9 cellular contexts compared by ENCODE assay signal in the genomic region with DNA sequence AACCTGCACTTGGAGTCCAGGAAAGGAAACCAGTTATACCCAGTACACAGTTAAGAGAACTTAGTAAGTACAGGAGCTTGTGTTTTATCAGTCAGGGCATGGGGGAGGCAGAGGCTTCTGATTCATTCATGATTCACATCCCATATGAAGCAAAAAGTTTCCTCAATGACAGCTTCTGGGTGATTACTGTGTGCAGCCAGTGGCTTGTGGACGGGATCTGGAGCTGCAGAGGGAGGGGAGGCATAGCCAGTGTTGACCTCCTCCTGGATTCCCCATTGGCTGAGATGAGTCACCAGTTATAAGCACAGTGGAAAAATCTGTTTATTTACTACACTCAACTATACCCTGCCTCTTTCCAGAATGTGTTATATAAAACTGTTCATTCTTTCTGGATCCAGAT.
DNase-seq lines count a peak whose midpoint lies in the region; ATAC-seq lines count a peak whose summit lies in the region.
"Had no signal": no experiment of that assay in that cellular context is flagged by ENCODE, and none has a peak within 500 bp of the region (broad histone marks: within the 10 kb centered on the region; RNA-seq: fewer than 3 reads in every experiment).

No MANE protein-coding gene starts in this region.

- peak; percentile 97 for ATAC-seq in stimulated activated naive CD8-positive, alpha-beta T cell treated with anti-CD3 and anti-CD28 coated beads, Interleukin-15, Interleukin-2, amounts not matched to agents 100 U/mL and 50 U/mL, for 24 hours
- ATAC-seq in GM18873 (IDR thresholded peaks at IDR 0.05; ENCODE audit: low FRiP score, unreplicated experiment) = no peak
- ATAC-seq in GM21723 (IDR thresholded peaks at IDR 0.05; ENCODE audit: unreplicated experiment) = no peak
- ATAC-seq in GM21447 (IDR thresholded peaks at IDR 0.05; ENCODE audit: unreplicated experiment) = no peak

- peak; percentile 37 for DNase-seq in activated naive CD4-positive, alpha-beta T cell treated with Interleukin-2 at 50 U/mL for 16 hours
- DNase-seq in activated naive CD4-positive, alpha-beta T cell (lab: John Stamatoyannopoulos, UW) = no peak
- DNase-seq in activated CD4-positive, alpha-beta T cell treated with anti-CD3 and anti-CD28 coated beads, Interleukin-2, amount 50 U/mL, for 48 hours = peak; percentile 62 to 73
- DNase-seq in hepatic stellate cell (ENCODE audit: low spot score) = peak; percentile 81
- peak; percentile 65 for DNase-seq in stimulated activated naive CD8-positive, alpha-beta T cell treated with anti-CD3 and anti-CD28 coated beads, Interleukin-15, Interleukin-2, amounts not matched to agents 100 U/mL and 50 U/mL, for 24 hours
- DNase-seq: DND-41 had no signal

Comparison
In these comparisons a context has a peak if more than half of its experiments do, and no peak if none do; other contexts are left out.
1. DNase-seq: peak in activated naive CD4-positive, alpha-beta T cell treated with Interleukin-2 at 50 U/mL for 16 hours (single experiment), activated CD4-positive, alpha-beta T cell treated with anti-CD3 and anti-CD28 coated beads, Interleukin-2, amount 50 U/mL, for 48 hours (2 of 2), hepatic stellate cell (single experiment) and stimulated activated naive CD8-positive, alpha-beta T cell treated with anti-CD3 and anti-CD28 coated beads, Interleukin-15, Interleukin-2, amounts not matched to agents 100 U/mL and 50 U/mL, for 24 hours (single experiment); none in activated naive CD4-positive, alpha-beta T cell (0 of 4).